In genomic region chr12:113620437-113620976, GRCh38 we compare ENCODE assay signal across 29 cellular contexts.
"Had no signal": no experiment of that assay in that cellular context is flagged by ENCODE, and none has a peak within 500 bp of the region (broad histone marks: within the 10 kb centered on the region; RNA-seq: fewer than 3 reads in every experiment).

No MANE protein-coding gene starts in this region.

- H3K27me3 ChIP-seq: ascending aorta, cardiac muscle cell had no signal

- DNase-seq: activated B cell treated with CpG ODN at 0.5 μM for 24 hours; activated CD4-positive, alpha-beta memory T cell treated with anti-CD3 and anti-CD28 coated beads, Interleukin-2, amount 10 ng/mL, durations not matched to agents 7 days and 5 days; activated CD4-positive, alpha-beta T cell treated with anti-CD3 and anti-CD28 coated beads for 4 hours; activated CD4-positive, alpha-beta T cell treated with anti-CD3 and anti-CD28 coated beads, Interleukin-2, amount 10 ng/mL, durations not matched to agents 24 days and 14 days; activated CD4-positive, alpha-beta T cell treated with anti-CD3 and anti-CD28 coated beads, Interleukin-2, amount 50 U/mL, for 48 hours; activated CD4-positive, CD25-positive, alpha-beta regulatory T cell treated with anti-CD3 and anti-CD28 coated beads, Interleukin-2, amount 50 U/mL, for 72 hours; activated CD8-positive, alpha-beta memory T cell treated with anti-CD3 and anti-CD28 coated beads for 24 hours; activated CD8-positive, alpha-beta memory T cell treated with anti-CD3 and anti-CD28 coated beads, Interleukin-2, amount 10 ng/mL, durations not matched to agents 7 days and 5 days; activated CD8-positive, alpha-beta memory T cell treated with anti-CD3 and anti-CD28 coated beads, Interleukin-2, amount 50 U/mL, for 48 hours; activated CD8-positive, alpha-beta T cell treated with anti-CD3 and anti-CD28 coated beads, Interleukin-2, amount 10 ng/mL, durations not matched to agents 7 days and 5 days; activated effector memory CD4-positive, alpha-beta T cell treated with Interleukin-2 at 50 U/mL for 16 hours; activated gamma-delta T cell; activated naive CD4-positive, alpha-beta T cell treated with Interleukin-2 at 50 U/mL for 16 hours; activated naive CD8-positive, alpha-beta T cell treated with anti-CD3 and anti-CD28 coated beads, Interleukin-2, amount 10 ng/mL, durations not matched to agents 7 days and 5 days; activated naive CD8-positive, alpha-beta T cell treated with anti-CD3 and anti-CD28 coated beads, Interleukin-2, amount 50 U/mL, for 24 hours; activated T-cell treated with anti-CD3 and anti-CD28 coated beads, Interleukin-2, amount 50 U/mL, for 24 hours; activated T-cell treated with anti-CD3 and anti-CD28 coated beads, Interleukin-2, amount 50 U/mL, for 48 hours; amygdala; anterior cingulate cortex; caudate nucleus; cerebellar nuclear complex; T-helper 1 cell; T-helper 2 cell; T-helper 9 cell had no signal

- FAIRE-seq: bronchial epithelial cell, TTC549 had no signal

- H3K4me3 ChIP-seq: ascending aorta, cardiac muscle cell had no signal

- H3K36me3 ChIP-seq: ascending aorta, cardiac muscle cell had no signal

- H3K27ac ChIP-seq: ascending aorta, cardiac muscle cell, VCaP had no signal

- H3K4me1 ChIP-seq: ascending aorta had no signal
